In genomic region chr17:38415250-38416194, GRCh38 we compare ENCODE assay signal across 1 cellular context.
TF ChIP-seq lines count a peak whose summit lies in the region.

No MANE protein-coding gene starts in this region.

TF ChIP-seq in IMR-90, 13 proteins besides CTCF, POLR2A, EP300 and RAD21 (continued from another document):
- TF ChIP-seq ELK1 (IDR thresholded peaks at IDR 0.05; ENCODE audit: borderline replicate concordance, low read depth, low read length) (no peak), CHD1 (IDR thresholded peaks at IDR 0.05; ENCODE audit: low read depth, low read length) (no peak), MAZ (IDR thresholded peaks at IDR 0.05; ENCODE audit: borderline replicate concordance, low read depth, low read length) (peak; percentile 75; the same call in 1 of the 2 replicates), CEBPB (IDR thresholded peaks at IDR 0.05; ENCODE audit: low read depth, low read length) (peak; percentile 85), MAFK (IDR thresholded peaks at IDR 0.05; ENCODE audit: low read depth, low read length) (no peak)
TF ChIP-seq in IMR-90: peak in this region for 2.
